In the genomic region with DNA sequence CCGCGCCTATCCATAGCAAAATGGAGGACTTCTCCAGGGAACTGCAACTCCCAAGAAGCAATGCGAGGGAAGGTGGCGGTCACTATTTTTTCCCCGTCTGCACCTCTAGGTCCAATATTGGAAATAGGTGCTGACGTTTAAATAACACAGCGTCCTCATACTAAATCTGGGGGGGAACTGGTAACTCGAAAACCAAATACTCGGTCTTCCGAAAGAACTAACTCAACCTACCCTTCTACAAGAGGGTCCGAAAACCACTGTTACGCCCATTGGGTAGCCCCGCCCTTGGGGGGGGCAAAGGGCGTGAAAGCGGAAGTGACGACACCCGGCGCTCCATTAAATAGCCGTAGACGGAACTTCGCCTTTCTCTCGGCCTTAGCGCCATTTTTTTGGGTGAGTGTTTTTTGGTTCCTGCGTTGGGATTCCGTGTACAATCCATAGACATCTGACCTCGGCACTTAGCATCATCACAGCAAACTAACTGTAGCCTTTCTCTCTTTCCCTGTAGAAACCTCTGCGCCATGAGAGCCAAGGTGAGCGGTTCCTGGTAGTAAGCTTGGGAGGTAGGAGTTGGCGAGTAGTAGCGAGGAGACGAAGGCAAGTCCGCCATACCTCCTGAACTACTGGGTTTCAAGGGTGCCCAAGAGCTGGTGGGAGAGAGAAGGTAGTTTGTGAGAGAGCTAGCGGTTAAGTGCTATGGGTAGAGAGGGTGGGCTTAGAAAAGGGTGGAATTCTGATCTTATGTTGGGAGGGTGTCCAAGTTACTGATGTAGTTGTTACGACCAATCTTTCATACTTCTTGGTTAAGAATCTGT, we compare ENCODE assay signal across 1 cellular context.
TF ChIP-seq lines count a peak whose summit lies in the region.

TSS of gene RPL41 (plus strand) at position 367 of the 815 bp plus-strand sequence.

TF ChIP-seq in WTC11, 78 proteins besides CTCF, POLR2A, EP300 and RAD21 (continued from another document and continues in another):
- TF ChIP-seq ZBTB43 (CRISPR knock-in tag; IDR thresholded peaks at IDR 0.05) (no peak), TCF7 (CRISPR knock-in tag; IDR thresholded peaks at IDR 0.05; ENCODE audit: low read depth) (no peak), MYBL2 (CRISPR knock-in tag; IDR thresholded peaks at IDR 0.05) (peak; percentile 47; the same call in 1 of the 2 replicates), NFATC4 (CRISPR knock-in tag; IDR thresholded peaks at IDR 0.05) (peak; percentile 89), NR3C1 (CRISPR knock-in tag; conservative IDR thresholded peaks at IDR 0.05; ENCODE audit: low read depth) (no peak), USF1 (CRISPR knock-in tag; IDR thresholded peaks at IDR 0.05) (peak; percentile 60; the same call in 1 of the 2 replicates), NR2C2 (CRISPR knock-in tag; IDR thresholded peaks at IDR 0.05) (no peak; the same call in 1 of the 2 replicates), CREB1 (CRISPR knock-in tag; IDR thresholded peaks at IDR 0.05) (peak; percentile 25; the same call in 1 of the 2 replicates), KAT7 (CRISPR knock-in tag; IDR thresholded peaks at IDR 0.05; ENCODE audit: borderline replicate concordance) (peak; percentile 45; the same call in 1 of the 2 replicates), SOX15 (CRISPR knock-in tag; IDR thresholded peaks at IDR 0.05) (no peak), NFYB (CRISPR knock-in tag; conservative IDR thresholded peaks at IDR 0.05; ENCODE audit: low read depth) (no peak), AFF4 (CRISPR knock-in tag; IDR thresholded peaks at IDR 0.05; ENCODE audit: borderline replicate concordance) (no peak), CBFB (CRISPR knock-in tag; IDR thresholded peaks at IDR 0.05; ENCODE audit: low read depth) (no peak), ZNF121 (CRISPR knock-in tag; IDR thresholded peaks at IDR 0.05) (no peak), ZNF396 (CRISPR knock-in tag; IDR thresholded peaks at IDR 0.05; ENCODE audit: borderline replicate concordance) (no peak), SMAD4 (CRISPR knock-in tag; IDR thresholded peaks at IDR 0.05) (no peak), GABPB1 (CRISPR knock-in tag; IDR thresholded peaks at IDR 0.05) (peak; percentile 77), TEAD4 (CRISPR knock-in tag; IDR thresholded peaks at IDR 0.05) (no peak), PRDM15 (CRISPR knock-in tag; IDR thresholded peaks at IDR 0.05) (no peak)
- TF ChIP-seq, protein P1, sequence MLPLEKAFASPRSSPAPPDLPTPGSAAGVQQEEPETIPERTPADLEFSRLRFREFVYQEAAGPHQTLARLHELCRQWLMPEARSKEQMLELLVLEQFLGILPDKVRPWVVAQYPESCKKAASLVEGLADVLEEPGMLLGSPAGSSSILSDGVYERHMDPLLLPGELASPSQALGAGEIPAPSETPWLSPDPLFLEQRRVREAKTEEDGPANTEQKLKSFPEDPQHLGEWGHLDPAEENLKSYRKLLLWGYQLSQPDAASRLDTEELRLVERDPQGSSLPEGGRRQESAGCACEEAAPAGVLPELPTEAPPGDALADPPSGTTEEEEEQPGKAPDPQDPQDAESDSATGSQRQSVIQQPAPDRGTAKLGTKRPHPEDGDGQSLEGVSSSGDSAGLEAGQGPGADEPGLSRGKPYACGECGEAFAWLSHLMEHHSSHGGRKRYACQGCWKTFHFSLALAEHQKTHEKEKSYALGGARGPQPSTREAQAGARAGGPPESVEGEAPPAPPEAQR (CRISPR knock-in tag; IDR thresholded peaks at IDR 0.05) = no peak; the same call in 1 of the 2 replicates
- TF ChIP-seq, protein P2, sequence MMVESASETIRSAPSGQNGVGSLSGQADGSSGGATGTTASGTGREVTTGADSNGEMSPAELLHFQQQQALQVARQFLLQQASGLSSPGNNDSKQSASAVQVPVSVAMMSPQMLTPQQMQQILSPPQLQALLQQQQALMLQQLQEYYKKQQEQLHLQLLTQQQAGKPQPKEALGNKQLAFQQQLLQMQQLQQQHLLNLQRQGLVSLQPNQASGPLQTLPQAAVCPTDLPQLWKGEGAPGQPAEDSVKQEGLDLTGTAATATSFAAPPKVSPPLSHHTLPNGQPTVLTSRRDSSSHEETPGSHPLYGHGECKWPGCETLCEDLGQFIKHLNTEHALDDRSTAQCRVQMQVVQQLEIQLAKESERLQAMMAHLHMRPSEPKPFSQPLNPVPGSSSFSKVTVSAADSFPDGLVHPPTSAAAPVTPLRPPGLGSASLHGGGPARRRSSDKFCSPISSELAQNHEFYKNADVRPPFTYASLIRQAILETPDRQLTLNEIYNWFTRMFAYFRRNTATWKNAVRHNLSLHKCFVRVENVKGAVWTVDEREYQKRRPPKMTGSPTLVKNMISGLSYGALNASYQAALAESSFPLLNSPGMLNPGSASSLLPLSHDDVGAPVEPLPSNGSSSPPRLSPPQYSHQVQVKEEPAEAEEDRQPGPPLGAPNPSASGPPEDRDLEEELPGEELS (CRISPR knock-in tag; IDR thresholded peaks at IDR 0.05) = no peak
- TF ChIP-seq, protein P3, sequence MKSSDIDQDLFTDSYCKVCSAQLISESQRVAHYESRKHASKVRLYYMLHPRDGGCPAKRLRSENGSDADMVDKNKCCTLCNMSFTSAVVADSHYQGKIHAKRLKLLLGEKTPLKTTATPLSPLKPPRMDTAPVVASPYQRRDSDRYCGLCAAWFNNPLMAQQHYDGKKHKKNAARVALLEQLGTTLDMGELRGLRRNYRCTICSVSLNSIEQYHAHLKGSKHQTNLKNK (CRISPR knock-in tag; IDR thresholded peaks at IDR 0.05) = peak; percentile 58; the same call in 1 of the 2 replicates
- TF ChIP-seq, protein P4, sequence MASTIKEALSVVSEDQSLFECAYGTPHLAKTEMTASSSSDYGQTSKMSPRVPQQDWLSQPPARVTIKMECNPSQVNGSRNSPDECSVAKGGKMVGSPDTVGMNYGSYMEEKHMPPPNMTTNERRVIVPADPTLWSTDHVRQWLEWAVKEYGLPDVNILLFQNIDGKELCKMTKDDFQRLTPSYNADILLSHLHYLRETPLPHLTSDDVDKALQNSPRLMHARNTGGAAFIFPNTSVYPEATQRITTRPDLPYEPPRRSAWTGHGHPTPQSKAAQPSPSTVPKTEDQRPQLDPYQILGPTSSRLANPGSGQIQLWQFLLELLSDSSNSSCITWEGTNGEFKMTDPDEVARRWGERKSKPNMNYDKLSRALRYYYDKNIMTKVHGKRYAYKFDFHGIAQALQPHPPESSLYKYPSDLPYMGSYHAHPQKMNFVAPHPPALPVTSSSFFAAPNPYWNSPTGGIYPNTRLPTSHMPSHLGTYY (CRISPR knock-in tag; IDR thresholded peaks at IDR 0.05) = peak; percentile 89; the same call in 1 of the 2 replicates
- TF ChIP-seq, protein P5, sequence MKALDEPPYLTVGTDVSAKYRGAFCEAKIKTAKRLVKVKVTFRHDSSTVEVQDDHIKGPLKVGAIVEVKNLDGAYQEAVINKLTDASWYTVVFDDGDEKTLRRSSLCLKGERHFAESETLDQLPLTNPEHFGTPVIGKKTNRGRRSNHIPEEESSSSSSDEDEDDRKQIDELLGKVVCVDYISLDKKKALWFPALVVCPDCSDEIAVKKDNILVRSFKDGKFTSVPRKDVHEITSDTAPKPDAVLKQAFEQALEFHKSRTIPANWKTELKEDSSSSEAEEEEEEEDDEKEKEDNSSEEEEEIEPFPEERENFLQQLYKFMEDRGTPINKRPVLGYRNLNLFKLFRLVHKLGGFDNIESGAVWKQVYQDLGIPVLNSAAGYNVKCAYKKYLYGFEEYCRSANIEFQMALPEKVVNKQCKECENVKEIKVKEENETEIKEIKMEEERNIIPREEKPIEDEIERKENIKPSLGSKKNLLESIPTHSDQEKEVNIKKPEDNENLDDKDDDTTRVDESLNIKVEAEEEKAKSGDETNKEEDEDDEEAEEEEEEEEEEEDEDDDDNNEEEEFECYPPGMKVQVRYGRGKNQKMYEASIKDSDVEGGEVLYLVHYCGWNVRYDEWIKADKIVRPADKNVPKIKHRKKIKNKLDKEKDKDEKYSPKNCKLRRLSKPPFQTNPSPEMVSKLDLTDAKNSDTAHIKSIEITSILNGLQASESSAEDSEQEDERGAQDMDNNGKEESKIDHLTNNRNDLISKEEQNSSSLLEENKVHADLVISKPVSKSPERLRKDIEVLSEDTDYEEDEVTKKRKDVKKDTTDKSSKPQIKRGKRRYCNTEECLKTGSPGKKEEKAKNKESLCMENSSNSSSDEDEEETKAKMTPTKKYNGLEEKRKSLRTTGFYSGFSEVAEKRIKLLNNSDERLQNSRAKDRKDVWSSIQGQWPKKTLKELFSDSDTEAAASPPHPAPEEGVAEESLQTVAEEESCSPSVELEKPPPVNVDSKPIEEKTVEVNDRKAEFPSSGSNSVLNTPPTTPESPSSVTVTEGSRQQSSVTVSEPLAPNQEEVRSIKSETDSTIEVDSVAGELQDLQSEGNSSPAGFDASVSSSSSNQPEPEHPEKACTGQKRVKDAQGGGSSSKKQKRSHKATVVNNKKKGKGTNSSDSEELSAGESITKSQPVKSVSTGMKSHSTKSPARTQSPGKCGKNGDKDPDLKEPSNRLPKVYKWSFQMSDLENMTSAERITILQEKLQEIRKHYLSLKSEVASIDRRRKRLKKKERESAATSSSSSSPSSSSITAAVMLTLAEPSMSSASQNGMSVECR (CRISPR knock-in tag; IDR thresholded peaks at IDR 0.05; ENCODE audit: borderline replicate concordance) = no peak; the same call in 1 of the 2 replicates
- TF ChIP-seq, protein P6, sequence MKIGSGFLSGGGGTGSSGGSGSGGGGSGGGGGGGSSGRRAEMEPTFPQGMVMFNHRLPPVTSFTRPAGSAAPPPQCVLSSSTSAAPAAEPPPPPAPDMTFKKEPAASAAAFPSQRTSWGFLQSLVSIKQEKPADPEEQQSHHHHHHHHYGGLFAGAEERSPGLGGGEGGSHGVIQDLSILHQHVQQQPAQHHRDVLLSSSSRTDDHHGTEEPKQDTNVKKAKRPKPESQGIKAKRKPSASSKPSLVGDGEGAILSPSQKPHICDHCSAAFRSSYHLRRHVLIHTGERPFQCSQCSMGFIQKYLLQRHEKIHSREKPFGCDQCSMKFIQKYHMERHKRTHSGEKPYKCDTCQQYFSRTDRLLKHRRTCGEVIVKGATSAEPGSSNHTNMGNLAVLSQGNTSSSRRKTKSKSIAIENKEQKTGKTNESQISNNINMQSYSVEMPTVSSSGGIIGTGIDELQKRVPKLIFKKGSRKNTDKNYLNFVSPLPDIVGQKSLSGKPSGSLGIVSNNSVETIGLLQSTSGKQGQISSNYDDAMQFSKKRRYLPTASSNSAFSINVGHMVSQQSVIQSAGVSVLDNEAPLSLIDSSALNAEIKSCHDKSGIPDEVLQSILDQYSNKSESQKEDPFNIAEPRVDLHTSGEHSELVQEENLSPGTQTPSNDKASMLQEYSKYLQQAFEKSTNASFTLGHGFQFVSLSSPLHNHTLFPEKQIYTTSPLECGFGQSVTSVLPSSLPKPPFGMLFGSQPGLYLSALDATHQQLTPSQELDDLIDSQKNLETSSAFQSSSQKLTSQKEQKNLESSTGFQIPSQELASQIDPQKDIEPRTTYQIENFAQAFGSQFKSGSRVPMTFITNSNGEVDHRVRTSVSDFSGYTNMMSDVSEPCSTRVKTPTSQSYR (CRISPR knock-in tag; IDR thresholded peaks at IDR 0.05) = no peak
